Comparison of ENCODE assay signal across 8 cellular contexts in genomic region chr14:64702493-64703392, GRCh38. TPM values are rescaled to one million over a fixed set of nuclear protein-coding genes. Genes with fewer than 3 reads are reported as not detected.
DNase-seq lines count a peak whose midpoint lies in the region; ATAC-seq, FAIRE-seq and TF ChIP-seq lines count a peak whose summit lies in the region.

No MANE protein-coding gene starts in this region.

- no peak overlapping the region for H3K4me3 Mint-ChIP-seq in osteocyte (ENCODE audit: unreplicated experiment)

- TF ChIP-seq POLR2A in H1 (IDR thresholded peaks at IDR 0.05; ENCODE audit: control extremely low read depth in 1 of 2, low read depth in 2 of 2, low read length in 2 of 2): peak in 1 of 2 experiments; percentile 41; a peak in 1 of 3 replicates

- H3K79me1 ChIP-seq in H1 (ENCODE audit: low read depth, low read length): 0 out of 2 replicates have a peak, but pooled peaks cover 3% of the 10 kb centered on the region

- H2AFZ ChIP-seq in H1 (ENCODE audit: low read length): no peak overlapping the region

- H3K27me3 ChIP-seq in H1 (replicated peaks in 1 of 4; ENCODE audit: control insufficient read depth in 3 of 4, extremely low read depth in 1 of 4, insufficient read depth in 3 of 4, low read length in 3 of 4): no peaks in the 10 kb centered on the region

- H4K8ac ChIP-seq in H1 (ENCODE audit: extremely low read depth, insufficient read depth, low read length): no peak overlapping the region

- no peaks in the 10 kb centered on the region for H3K9me3 Mint-ChIP-seq in osteocyte (ENCODE audit: unreplicated experiment)

- peak overlapping the region; percentile 80 for H2BK12ac ChIP-seq in H1 (ENCODE audit: low read depth, low read length)

- peaks cover 0 to 2% of the 10 kb centered on the region in 2 experiments for H4K20me1 ChIP-seq in H1 (replicated peaks in 1 of 2; ENCODE audit: control insufficient read depth in 1 of 2, insufficient read depth in 2 of 2, low read length in 2 of 2)

- peaks cover 0 to 32% of the 10 kb centered on the region in 2 experiments; a peak in 2 of 4 replicates for H3K79me2 ChIP-seq in H1 (ENCODE audit: control insufficient read depth in 1 of 2, insufficient read depth in 2 of 2, low read length in 2 of 2)

- H3K14ac ChIP-seq in H1 (ENCODE audit: insufficient read length): peak overlapping the region; percentile 16

- peak overlapping the region; percentile 81 for H3K27ac Mint-ChIP-seq in osteocyte (ENCODE audit: unreplicated experiment)

- H3K4me2 ChIP-seq in H1 (ENCODE audit: insufficient read depth in 1 of 2, low read depth in 2 of 2, low read length in 2 of 2): peak overlapping the region; percentile 94 to 96

- CTCF ChIA-PET in H1 (lab: Charles Lee; ENCODE audit: partially characterized antibody): interaction anchor here (0.9 to 9.3 kb wide), 10 partner anchors 6 to 254 kb away, joined by 3 to 74 read pairs (median 4); no protein-coding TSS in a partner anchor

- H3K36me3 Mint-ChIP-seq in osteocyte (ENCODE audit: unreplicated experiment): no peaks in the 10 kb centered on the region

- DNase-seq in NCI-H69 (lab: John Stamatoyannopoulos, UW): peak; percentile 92
- peak in 1 of 2 experiments; percentile 88 for DNase-seq in H1 (ENCODE audit: low read depth in 1 of 2, low spot score in 2 of 2)
- DNase-seq in osteocyte (ENCODE audit: extremely low spot score, unreplicated experiment): no peak
- DNase-seq in Kasumi-1 (lab: John Stamatoyannopoulos, UW): no peak

- H3K56ac ChIP-seq in H1 (replicated peaks; ENCODE audit: insufficient read length, low read depth, low read length): no peak overlapping the region

- WGBS in H1 (ENCODE audit: extremely low coverage in 1 of 2, insufficient coverage in 1 of 2, insufficient read length in 1 of 2, insufficient replicate concordance in 2 of 2, low coverage in 1 of 2, low lambda C conversion rate in 2 of 2, missing lambda C conversion rate in 1 of 2), 2 experiments: 3% methylated on average over 24 of the region's 25 CpGs; no CpG with 5 or more reads in 1 of the 2 experiments

- H2BK5ac ChIP-seq in H1 (ENCODE audit: low read depth, low read length): peak overlapping the region; percentile 90

- peak in 1 of 2 experiments; percentile 52; a peak in 1 of 3 replicates for TF ChIP-seq EP300 in H1 (IDR thresholded peaks at IDR 0.05; ENCODE audit: borderline replicate concordance in 1 of 2, low read depth in 2 of 2, low read length in 2 of 2)

- H4K5ac ChIP-seq in H1 (ENCODE audit: insufficient read length, low read depth, low read length): peak overlapping the region; percentile 69

- FAIRE-seq in H1 (lab: Jason Lieb, UNC): peak; percentile 39

- peak overlapping the region; percentile 2 for H3K4ac ChIP-seq in H1 (replicated peaks; ENCODE audit: insufficient read length, low read depth, low read length)

- H3K9ac ChIP-seq in ES-I3 (ENCODE audit: low read depth, low read length) (peak overlapping the region; percentile 71), H1 (replicated peaks in 1 of 4; ENCODE audit: extremely low read depth in 1 of 4, low read depth in 3 of 4, low read length in 3 of 4) (peak overlapping the region in 3 of 4 experiments; percentile 25 to 53 (median 30); a peak in 5 of 7 replicates)

- POLR2A ChIA-PET in H1 (lab: Charles Lee; ENCODE audit: partially characterized antibody): interaction anchor here (0.6 to 7.8 kb wide), 6 partner anchors 13 to 237 kb away, joined by 3 to 102 read pairs (median 3); partner anchors contain the start of gene ZBTB1

- H3K23me2 ChIP-seq in H1 (ENCODE audit: low read depth, low read length): peaks cover 21% of the 10 kb centered on the region

- H2AK5ac ChIP-seq in H1 (ENCODE audit: low read depth, low read length): peak overlapping the region; percentile 76; the same call in 1 of the 2 replicates

- no peak for ATAC-seq in HG02885 (IDR thresholded peaks at IDR 0.05; ENCODE audit: poor library complexity, unreplicated experiment)
- ATAC-seq in GM19467 (IDR thresholded peaks at IDR 0.05; ENCODE audit: unreplicated experiment): no peak
- no peak for ATAC-seq in HG02852 (IDR thresholded peaks at IDR 0.05; ENCODE audit: unreplicated experiment)

- peak overlapping the region; percentile 66 to 89 (median 79); a peak in 7 of 8 replicates for H3K4me3 ChIP-seq in H1 (ENCODE audit: extremely low read depth in 1 of 4, insufficient read depth in 2 of 4, low read depth in 3 of 4, low read length in 4 of 4)

- H4K91ac ChIP-seq in H1 (replicated peaks; ENCODE audit: insufficient read length, low read length): peak overlapping the region; percentile 94

- peak overlapping the region; percentile 9 for H3K18ac ChIP-seq in H1 (ENCODE audit: extremely low read depth, low read length)

- H3K9me3 ChIP-seq in ES-I3 (ENCODE audit: control insufficient read depth, insufficient read depth, low read length) (no peaks in the 10 kb centered on the region), H1 (ENCODE audit: insufficient read depth in 2 of 2, low read depth in 1 of 2, low read length in 1 of 2) (no peaks in the 10 kb centered on the region)

- H3K36me3 ChIP-seq in ES-I3 (ENCODE audit: insufficient read depth, low read length) (no peaks in the 10 kb centered on the region), H1 (ENCODE audit: control insufficient read depth in 2 of 4, insufficient read depth in 4 of 4, low read length in 3 of 4) (no peaks in the 10 kb centered on the region)

- H2BK15ac ChIP-seq in H1 (ENCODE audit: low read length): 0 out of 2 replicates have a peak overlapping the region, but pooled peaks have one; percentile 3

- H3K23ac ChIP-seq in H1 (ENCODE audit: insufficient read length): no peak overlapping the region

- peak overlapping the region; percentile 44 for H2BK120ac ChIP-seq in H1 (replicated peaks; ENCODE audit: low read depth, low read length)

- 0 out of 2 replicates have a peak overlapping the region, but pooled peaks have one; percentile 40 for H2BK20ac ChIP-seq in H1 (ENCODE audit: low read length)

- H3K27ac ChIP-seq in H1 (ENCODE audit: low read depth, low read length): 0 out of 2 replicates have a peak overlapping the region, but pooled peaks have one; percentile 8

- H3K4me1 Mint-ChIP-seq in osteocyte (ENCODE audit: unreplicated experiment): peaks cover 38% of the 10 kb centered on the region

- TF ChIP-seq CTCF in H1 (IDR thresholded peaks at IDR 0.05; ENCODE audit: control extremely low read depth in 1 of 3, insufficient read depth in 1 of 3, low read depth in 1 of 3, low read length in 3 of 3) (no peak), osteocyte (IDR thresholded peaks at IDR 0.05) (no peak)

- peak in 1 of 2 experiments; percentile 19; a peak in 1 of 4 replicates for TF ChIP-seq RAD21 in H1 (IDR thresholded peaks at IDR 0.05 in 1 of 2, conservative IDR thresholded peaks at IDR 0.05 in 1 of 2; ENCODE audit: low read depth in 2 of 2, low read length in 2 of 2)

- H3K4me1 ChIP-seq in ES-I3 (ENCODE audit: insufficient read depth, low read length) (peaks cover 53% of the 10 kb centered on the region), H1 (replicated peaks in 1 of 4; ENCODE audit: control insufficient read depth in 3 of 4, insufficient read depth in 4 of 4, low read length in 3 of 4) (peaks cover 23 to 55% (median 41%) of the 10 kb centered on the region in 4 experiments)

- H3K27me3 Mint-ChIP-seq in osteocyte (ENCODE audit: unreplicated experiment): peaks cover 6% of the 10 kb centered on the region

TF ChIP-seq in H1, 55 proteins besides CTCF, POLR2A, EP300 and RAD21 (continues in another document):
- no peak for TF ChIP-seq BRCA1 (IDR thresholded peaks at IDR 0.05; ENCODE audit: low read depth, low read length)
- no peak for TF ChIP-seq RNF2 (IDR thresholded peaks at IDR 0.05; ENCODE audit: borderline replicate concordance, low read depth, low read length, missing control alignments, poor library complexity, severe bottlenecking)
- no peak for TF ChIP-seq MAFK (IDR thresholded peaks at IDR 0.05; ENCODE audit: low read depth, low read length)
- TF ChIP-seq CBX8 (IDR thresholded peaks at IDR 0.05; ENCODE audit: borderline replicate concordance, low read depth, low read length): no peak
- TF ChIP-seq ASH2L (IDR thresholded peaks at IDR 0.05; ENCODE audit: low read length): no peak
- peak in 1 of 2 experiments; percentile 88; a peak in 1 of 4 replicates for TF ChIP-seq SIN3A (conservative IDR thresholded peaks at IDR 0.05 in 1 of 2, IDR thresholded peaks at IDR 0.05 in 1 of 2; ENCODE audit: low read depth in 1 of 2, low read length in 2 of 2)
- no peak for TF ChIP-seq JUND (IDR thresholded peaks at IDR 0.05; ENCODE audit: low read length)
- no peak for TF ChIP-seq USF2 (IDR thresholded peaks at IDR 0.05; ENCODE audit: low read length)
- peak; percentile 33; the same call in 1 of the 2 replicates for TF ChIP-seq TAF1 (IDR thresholded peaks at IDR 0.05; ENCODE audit: low read depth, low read length)
- no peak for TF ChIP-seq RXRA (IDR thresholded peaks at IDR 0.05; ENCODE audit: insufficient read depth, low read depth, low read length)
- TF ChIP-seq TBP (IDR thresholded peaks at IDR 0.05; ENCODE audit: low read depth, low read length): peak; percentile 57; the same call in 1 of the 2 replicates
- TF ChIP-seq RBBP5 (IDR thresholded peaks at IDR 0.05; ENCODE audit: borderline replicate concordance, low read depth, low read length): no peak

RNA-seq across cellular contexts. Expression of gene PLEKHG3, which starts 1.5 kb away (rescaled TPM):
- total RNA-seq in H1 (2021; fragmentation: NEBNext Ultra II Directional; extraction: Animal tissue kit (Norgen Biotek cat#: 25700)): 89.1 and 90.6 TPM in 2 replicates
- polyA plus RNA-seq in H1 (2011; rRNA removed): 43.4 and 52.2 TPM in 2 replicates
- polyA plus RNA-seq in H1 (2011; cell fraction: cytosol; rRNA removed): 47.9 TPM
- polyA plus RNA-seq in H1 (2011; cell fraction: nucleus; rRNA removed): 122 TPM
- polyA plus RNA-seq in H1 (2012, experiment 1 of 2): 38.4 to 58.9 TPM (median 52.0 TPM) in 4 replicates
- polyA plus RNA-seq in H1 (2012, experiment 2 of 2): 33.1 TPM
- 25.1 TPM for polyA plus RNA-seq in H1 (2013, experiment 1 of 2)
- polyA plus RNA-seq in H1 (2013, experiment 2 of 2): 24.3 TPM
- 67.8 and 88.3 TPM in 2 replicates for polyA minus RNA-seq in H1 (2011; rRNA and poly(A)+ RNA removed)
- 45.6 TPM for polyA minus RNA-seq in H1 (2011; cell fraction: cytosol; rRNA and poly(A)+ RNA removed)
- polyA minus RNA-seq in H1 (2011; cell fraction: nucleus; rRNA and poly(A)+ RNA removed): 80.2 TPM
- total RNA-seq in osteocyte: 96.3 and 98.3 TPM in 2 replicates
